ENCODE assay signal across 1 cellular context in the genomic region with DNA sequence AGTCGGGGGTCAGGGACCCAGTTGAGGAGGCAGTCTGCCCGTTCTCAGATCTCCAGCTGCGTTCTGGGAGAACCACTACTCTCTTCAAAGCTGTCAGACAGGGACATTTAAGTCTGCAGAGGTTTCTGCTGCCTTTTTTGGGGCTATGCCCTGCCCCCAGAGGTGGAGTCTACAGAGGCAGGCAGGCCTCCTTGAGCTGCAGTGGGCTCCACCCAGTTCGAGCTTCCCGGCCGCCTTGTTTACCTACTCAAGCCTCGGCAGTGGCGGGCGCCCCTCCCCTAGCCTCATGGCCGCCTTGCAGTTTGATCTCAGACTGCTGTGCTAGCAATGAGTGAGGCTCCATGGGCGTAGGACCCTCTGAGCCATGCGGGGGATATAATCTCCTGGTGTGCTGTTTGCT.
A peak's percentile ranks its signal among the peaks of the same experiment; 100 is the strongest.
TF ChIP-seq lines count a peak whose summit lies in the region.

No MANE protein-coding gene starts in this region.

TF ChIP-seq in K562, 482 proteins besides CTCF, POLR2A, EP300 and RAD21 (continued from another document):
- TF ChIP-seq, protein P1, sequence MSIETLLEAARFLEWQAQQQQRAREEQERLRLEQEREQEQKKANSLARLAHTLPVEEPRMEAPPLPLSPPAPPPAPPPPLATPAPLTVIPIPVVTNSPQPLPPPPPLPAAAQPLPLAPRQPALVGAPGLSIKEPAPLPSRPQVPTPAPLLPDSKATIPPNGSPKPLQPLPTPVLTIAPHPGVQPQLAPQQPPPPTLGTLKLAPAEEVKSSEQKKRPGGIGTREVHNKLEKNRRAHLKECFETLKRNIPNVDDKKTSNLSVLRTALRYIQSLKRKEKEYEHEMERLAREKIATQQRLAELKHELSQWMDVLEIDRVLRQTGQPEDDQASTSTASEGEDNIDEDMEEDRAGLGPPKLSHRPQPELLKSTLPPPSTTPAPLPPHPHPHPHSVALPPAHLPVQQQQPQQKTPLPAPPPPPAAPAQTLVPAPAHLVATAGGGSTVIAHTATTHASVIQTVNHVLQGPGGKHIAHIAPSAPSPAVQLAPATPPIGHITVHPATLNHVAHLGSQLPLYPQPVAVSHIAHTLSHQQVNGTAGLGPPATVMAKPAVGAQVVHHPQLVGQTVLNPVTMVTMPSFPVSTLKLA (conservative IDR thresholded peaks at IDR 0.05), result 0 out of 4 replicates have a peak, but pooled peaks of 1 of the 2 experiments have one; percentile 30
- TF ChIP-seq ZNF766 (CRISPR knock-in tag; conservative IDR thresholded peaks at IDR 0.05), result peak; percentile 81
- TF ChIP-seq FOXK2 (conservative IDR thresholded peaks at IDR 0.05 in 1 of 2, IDR thresholded peaks at IDR 0.05 in 1 of 2; ENCODE audit: low read depth in 2 of 2), result peak; percentile 70 to 75
- peak in 1 of 2 experiments; percentile 74; a peak in 2 of 4 replicates for TF ChIP-seq SRF (CRISPR knock-in tag; IDR thresholded peaks at IDR 0.05)
- peak; percentile 43; the same call in 1 of the 2 replicates for TF ChIP-seq RBFOX2 (IDR thresholded peaks at IDR 0.05; ENCODE audit: low read depth, low read length)
- peak; percentile 44 to 49; a peak in 3 of 4 replicates for TF ChIP-seq FOXA3 (CRISPR knock-in tag; conservative IDR thresholded peaks at IDR 0.05 in 1 of 2, IDR thresholded peaks at IDR 0.05 in 1 of 2)
